8 cellular contexts compared by ENCODE assay signal in the genomic region with DNA sequence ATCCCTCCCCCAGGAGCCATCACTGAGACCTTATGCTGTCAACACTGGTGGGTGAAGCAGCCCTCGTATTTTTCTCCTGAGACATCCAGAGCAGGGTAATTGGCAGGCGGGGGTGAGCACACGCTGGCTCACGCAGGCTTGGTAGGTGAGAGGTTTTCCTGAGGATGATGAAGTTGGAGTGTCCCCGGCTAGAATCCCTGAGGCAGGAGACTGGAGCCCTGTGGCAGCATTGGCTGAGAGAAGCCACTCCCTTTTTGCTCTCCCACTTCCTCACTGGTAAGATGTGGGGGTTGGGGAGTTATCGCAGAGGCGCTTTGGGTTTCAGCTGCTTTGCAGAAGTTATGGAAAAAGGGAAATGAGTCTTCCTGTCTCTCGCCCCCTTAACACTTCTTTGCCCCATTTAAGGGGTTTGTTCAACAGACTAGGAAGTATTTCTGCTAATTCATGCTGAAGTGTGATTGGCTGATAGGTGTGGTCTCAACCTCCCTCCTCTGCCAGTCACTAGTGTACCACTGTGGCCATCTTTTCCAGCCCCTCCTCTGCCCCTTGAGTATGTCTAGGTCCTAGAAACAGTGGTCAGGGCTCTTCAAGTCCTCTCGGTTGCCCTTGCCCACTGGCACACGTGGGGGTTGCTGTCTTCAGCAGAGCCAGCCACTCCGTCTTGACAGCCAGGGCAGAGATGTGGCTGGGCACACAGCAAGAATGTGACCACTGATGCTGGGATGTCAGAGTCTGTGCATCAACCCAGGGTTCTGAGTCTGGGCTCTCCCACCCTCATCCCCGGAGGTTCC. TPM values are rescaled to one million over a fixed set of nuclear protein-coding genes. Genes with fewer than 3 reads are reported as not detected.
DNase-seq lines count a peak whose midpoint lies in the region; ATAC-seq and TF ChIP-seq lines count a peak whose summit lies in the region.

No MANE protein-coding gene starts in this region.

- H3K14ac ChIP-seq in trophoblast cell (ENCODE audit: low read length), result peak overlapping the region; percentile 17

- ATAC-seq in GM19397 (IDR thresholded peaks at IDR 0.05; ENCODE audit: unreplicated experiment) (peak; percentile 33), HG03520 (IDR thresholded peaks at IDR 0.05; ENCODE audit: unreplicated experiment) (peak; percentile 27), HG03469 (IDR thresholded peaks at IDR 0.05; ENCODE audit: unreplicated experiment) (no peak)

- no peak overlapping the region for H2AK5ac ChIP-seq in trophoblast cell (ENCODE audit: low read length)

- peak overlapping the region; percentile 90 for H3K27ac Mint-ChIP-seq in activated CD4-positive, alpha-beta T cell treated with anti-CD3 and anti-CD28 coated beads, Interleukin-2, amount 10 ng/mL, durations not matched to agents 7 days and 5 days

- peaks cover 5% of the 10 kb centered on the region for H3K79me2 ChIP-seq in trophoblast cell (ENCODE audit: control insufficient read depth, insufficient read depth, low read length, poor library complexity)

- POLR2A ChIA-PET in activated CD4-positive, alpha-beta T cell treated with anti-CD3 and anti-CD28 coated beads, Interleukin-2, amount 10 ng/mL, durations not matched to agents 7 days and 5 days (lab: Charles Lee), result interaction anchor here (0.9 to 1.0 kb wide), 3 partner anchors 12 to 53 kb away, joined by 3 to 4 read pairs (median 4); partner anchors contain the start of genes BUD31 and PDAP1

- WGBS in trophoblast cell (ENCODE audit: extremely low coverage, insufficient coverage, insufficient read length), result no CpG with 5 or more reads among the region's 12 CpGs

- peak; percentile 46 for DNase-seq in activated CD4-positive, alpha-beta T cell treated with anti-CD3 and anti-CD28 coated beads, Interleukin-2, amount 10 ng/mL, durations not matched to agents 7 days and 5 days
- DNase-seq in fibroblast of pulmonary artery (ENCODE audit: low read depth) (peak; percentile 73), trophoblast cell (peak; percentile 67 to 81), RKO (ENCODE audit: low spot score) (no peak)

- peaks cover 32 to 72% (median 61%) of the 10 kb centered on the region in 11 experiments; a peak in 21 of 22 replicates for H3K36me3 ChIP-seq in BLaER1 treated with 17β-estradiol and CSF1 and Interleukin-3, amounts not matched to agents 10 nM and 100 nM
- H3K36me3 ChIP-seq in trophoblast cell (ENCODE audit: control insufficient read depth in 1 of 2, insufficient read depth in 2 of 2, low read length in 2 of 2), result peaks cover 31 to 35% of the 10 kb centered on the region in 2 experiments

- H3K27ac ChIP-seq in BLaER1 treated with 17β-estradiol and CSF1 and Interleukin-3, amounts not matched to agents 10 nM and 100 nM, result peak overlapping the region; percentile 81 to 96 (median 94)
- H3K27ac ChIP-seq in trophoblast cell (ENCODE audit: low read depth, low read length), result no peak overlapping the region

- H3K27me3 ChIP-seq in BLaER1 treated with 17β-estradiol and CSF1 and Interleukin-3, amounts not matched to agents 10 nM and 100 nM, result no peaks in the 10 kb centered on the region
- no peaks in the 10 kb centered on the region for H3K27me3 ChIP-seq in trophoblast cell (ENCODE audit: insufficient read depth, low read length)

- H2BK5ac ChIP-seq in trophoblast cell (ENCODE audit: low read depth, low read length, poor library complexity), result no peak overlapping the region

- peak overlapping the region; percentile 81 to 100 (median 97) for H3K4me2 ChIP-seq in BLaER1 treated with 17β-estradiol and CSF1 and Interleukin-3, amounts not matched to agents 10 nM and 100 nM
- H3K4me2 ChIP-seq in trophoblast cell (ENCODE audit: low read length), result no peak overlapping the region

- H3K27me3 Mint-ChIP-seq in activated CD4-positive, alpha-beta T cell treated with anti-CD3 and anti-CD28 coated beads, Interleukin-2, amount 10 ng/mL, durations not matched to agents 7 days and 5 days, result no peaks in the 10 kb centered on the region

- no peak for TF ChIP-seq CTCF in fibroblast of pulmonary artery (IDR thresholded peaks at IDR 0.05; ENCODE audit: low read length, missing control alignments)

- no peak overlapping the region for H4K8ac ChIP-seq in trophoblast cell (ENCODE audit: low read depth, low read length)

- H3K4me1 Mint-ChIP-seq in activated CD4-positive, alpha-beta T cell treated with anti-CD3 and anti-CD28 coated beads, Interleukin-2, amount 10 ng/mL, durations not matched to agents 7 days and 5 days, result peaks cover 60% of the 10 kb centered on the region

- H3K4me3 ChIP-seq in BLaER1 treated with 17β-estradiol and CSF1 and Interleukin-3, amounts not matched to agents 10 nM and 100 nM, result peak overlapping the region; percentile 36 to 79 (median 60)
- peak overlapping the region; percentile 36 for H3K4me3 ChIP-seq in fibroblast of pulmonary artery (replicated peaks; ENCODE audit: low read depth, low read length)
- H3K4me3 ChIP-seq in trophoblast cell (ENCODE audit: low read depth, low read length), result no peak overlapping the region

- H3K9me3 Mint-ChIP-seq in activated CD4-positive, alpha-beta T cell treated with anti-CD3 and anti-CD28 coated beads, Interleukin-2, amount 10 ng/mL, durations not matched to agents 7 days and 5 days, result no peaks in the 10 kb centered on the region

- H4K20me1 ChIP-seq in BLaER1 treated with 17β-estradiol and CSF1 and Interleukin-3, amounts not matched to agents 10 nM and 100 nM, result peaks cover 55 to 94% (median 78%) of the 10 kb centered on the region in 11 experiments

- peak overlapping the region; percentile 68 for H2BK120ac ChIP-seq in trophoblast cell (ENCODE audit: insufficient read depth, low read length, poor library complexity)

- peaks cover 49 to 94% (median 88%) of the 10 kb centered on the region in 10 experiments for H3K4me1 ChIP-seq in BLaER1 treated with 17β-estradiol and CSF1 and Interleukin-3, amounts not matched to agents 10 nM and 100 nM
- H3K4me1 ChIP-seq in trophoblast cell (ENCODE audit: control insufficient read depth in 1 of 2, insufficient read depth in 2 of 2, low read length in 2 of 2), result peaks cover 9 to 11% of the 10 kb centered on the region in 2 experiments

- no peak overlapping the region for H2AFZ ChIP-seq in trophoblast cell (ENCODE audit: insufficient read depth, low read length, poor library complexity)

- H4K12ac ChIP-seq in trophoblast cell (ENCODE audit: low read depth, low read length), result peak overlapping the region; percentile 46

- H3K79me1 ChIP-seq in trophoblast cell (ENCODE audit: low read length), result peaks cover 9% of the 10 kb centered on the region

- peaks cover 54% of the 10 kb centered on the region for H3K36me3 Mint-ChIP-seq in activated CD4-positive, alpha-beta T cell treated with anti-CD3 and anti-CD28 coated beads, Interleukin-2, amount 10 ng/mL, durations not matched to agents 7 days and 5 days (ENCODE audit: low read depth)

- peak overlapping the region; percentile 82 for H3K4me3 Mint-ChIP-seq in activated CD4-positive, alpha-beta T cell treated with anti-CD3 and anti-CD28 coated beads, Interleukin-2, amount 10 ng/mL, durations not matched to agents 7 days and 5 days

- no peak overlapping the region for H3K23ac ChIP-seq in trophoblast cell (ENCODE audit: low read length)

- peak overlapping the region; percentile 7 for H4K91ac ChIP-seq in trophoblast cell (ENCODE audit: low read depth, low read length)

- CTCF ChIA-PET in activated CD4-positive, alpha-beta T cell treated with anti-CD3 and anti-CD28 coated beads, Interleukin-2, amount 10 ng/mL, durations not matched to agents 7 days and 5 days (lab: Charles Lee), result no interaction called here

- H3K9ac ChIP-seq in BLaER1 treated with 17β-estradiol and CSF1 and Interleukin-3, amounts not matched to agents 10 nM and 100 nM, result peak overlapping the region; percentile 77 to 91 (median 85)
- no peak overlapping the region for H3K9ac ChIP-seq in trophoblast cell (ENCODE audit: low read length)

- peak overlapping the region; percentile 17 for H2BK12ac ChIP-seq in trophoblast cell (ENCODE audit: low read length)

- no peaks in the 10 kb centered on the region for H3K9me3 ChIP-seq in BLaER1 treated with 17β-estradiol and CSF1 and Interleukin-3, amounts not matched to agents 10 nM and 100 nM (replicated peaks in 1 of 11)
- H3K9me3 ChIP-seq in trophoblast cell (ENCODE audit: insufficient read depth, low read depth, low read length), result peaks cover 2% of the 10 kb centered on the region

- H3K4ac ChIP-seq in trophoblast cell (ENCODE audit: low read depth, low read length), result peak overlapping the region; percentile 42

- H3K18ac ChIP-seq in trophoblast cell (ENCODE audit: low read length), result peak overlapping the region; percentile 38

RNA-seq across cellular contexts. Expression of gene ARPC1B, which starts 5.7 kb away (rescaled TPM):
- 100 to 1,000 TPM; 361 to 399 TPM for total RNA-seq in activated CD4-positive, alpha-beta T cell treated with anti-CD3 and anti-CD28 coated beads, Interleukin-2, amount 10 ng/mL, durations not matched to agents 7 days and 5 days
- 131 TPM in 2 replicates for polyA plus RNA-seq in trophoblast cell (2013)

RNA-seq across cellular contexts. Expression of gene PDAP1, which starts 28.2 kb away (rescaled TPM):
- 10 to 100 TPM; 81.4 to 81.9 TPM for total RNA-seq in activated CD4-positive, alpha-beta T cell treated with anti-CD3 and anti-CD28 coated beads, Interleukin-2, amount 10 ng/mL, durations not matched to agents 7 days and 5 days
- polyA plus RNA-seq in trophoblast cell (2013), result 102 and 109 TPM in 2 replicates

RNA-seq across cellular contexts. Expression of gene BUD31, which starts 28.5 kb away (rescaled TPM):
- 100 to 1,000 TPM in 1 of 2 experiments, 10 to 100 TPM in 1; 94.2 to 115 TPM for total RNA-seq in activated CD4-positive, alpha-beta T cell treated with anti-CD3 and anti-CD28 coated beads, Interleukin-2, amount 10 ng/mL, durations not matched to agents 7 days and 5 days
- polyA plus RNA-seq in trophoblast cell (2013), result 126 and 130 TPM in 2 replicates

RNA-seq across cellular contexts. Expression of gene ARPC1A, which starts 54.5 kb away (rescaled TPM):
- total RNA-seq in activated CD4-positive, alpha-beta T cell treated with anti-CD3 and anti-CD28 coated beads, Interleukin-2, amount 10 ng/mL, durations not matched to agents 7 days and 5 days, result 10 to 100 TPM; 51.9 to 56.8 TPM
- polyA plus RNA-seq in trophoblast cell (2013), result 221 and 225 TPM in 2 replicates

RNA-seq across cellular contexts. Expression of gene PTCD1, which starts 58.4 kb away (rescaled TPM):
- total RNA-seq in activated CD4-positive, alpha-beta T cell treated with anti-CD3 and anti-CD28 coated beads, Interleukin-2, amount 10 ng/mL, durations not matched to agents 7 days and 5 days, result 1 to 10 TPM; 5.7 to 8.6 TPM
- 3.7 and 4.0 TPM in 2 replicates for polyA plus RNA-seq in trophoblast cell (2013)
